Comparison of ENCODE assay signal across 8 cellular contexts in the genomic region with DNA sequence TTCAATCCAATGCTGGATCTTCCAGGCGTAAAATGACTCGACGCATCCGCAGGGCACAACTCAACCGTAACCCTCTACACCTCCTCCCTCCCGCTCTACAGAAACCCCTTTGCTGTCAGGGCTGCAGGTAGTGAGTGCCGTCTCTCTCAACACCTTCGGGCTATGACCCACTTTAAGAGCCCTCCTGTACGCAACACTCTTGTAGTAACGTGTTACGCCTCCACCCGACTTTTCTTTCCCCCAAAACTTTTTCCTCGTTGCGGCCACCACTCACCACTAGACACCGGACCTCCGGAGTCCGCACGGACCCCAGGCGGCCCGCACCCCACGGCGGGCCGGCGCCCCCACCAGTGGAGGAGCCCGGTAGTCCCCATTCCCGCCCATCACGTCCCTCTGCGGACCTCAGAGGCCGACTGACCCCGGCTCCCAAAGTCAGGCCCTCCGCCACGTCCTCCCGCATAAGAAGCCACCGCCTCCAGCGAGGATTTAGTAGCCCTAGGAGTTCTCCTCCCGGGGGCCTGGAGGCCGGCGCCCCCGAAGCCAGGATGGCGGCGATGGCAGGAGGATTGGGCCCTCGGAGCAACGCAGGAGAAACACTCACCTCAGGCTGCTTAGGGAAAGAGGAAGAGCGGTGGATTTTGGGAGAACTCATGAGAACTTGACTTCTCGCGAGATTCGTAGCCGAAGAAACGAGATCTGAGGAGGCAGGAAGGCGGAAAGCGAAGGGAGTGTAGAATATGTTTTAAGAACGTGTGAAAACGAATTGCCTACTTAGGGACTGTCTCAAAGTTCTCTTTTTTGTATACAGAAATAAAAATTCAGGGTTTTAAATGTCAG. TPM values are rescaled to one million over a fixed set of nuclear protein-coding genes. Genes with fewer than 3 reads are reported as not detected.
DNase-seq lines count a peak whose midpoint lies in the region; ATAC-seq and TF ChIP-seq lines count a peak whose summit lies in the region.

A gene (minus strand): TSS at position 609 of the 837 bp plus-strand sequence.

- peaks cover 42% of the 10 kb centered on the region for H3K4me1 Mint-ChIP-seq in activated naive CD8-positive, alpha-beta T cell (ENCODE audit: low read depth)
- H3K4me1 Mint-ChIP-seq in glutamatergic neuron (ENCODE audit: low read depth, unreplicated experiment), result peaks cover 22% of the 10 kb centered on the region

- H3K36me3 ChIP-seq in osteoblast (ENCODE audit: insufficient read depth, low read length), result peaks cover 42% of the 10 kb centered on the region
- peaks cover 12% of the 10 kb centered on the region for H3K36me3 ChIP-seq in thoracic aorta

- peaks cover 30% of the 10 kb centered on the region for H4K20me1 ChIP-seq in osteoblast (ENCODE audit: insufficient read depth, low read length)

- H3K27ac Mint-ChIP-seq in activated naive CD8-positive, alpha-beta T cell, result peak within 1 kb of the TSS; percentile 99
- H3K27ac Mint-ChIP-seq in glutamatergic neuron (ENCODE audit: unreplicated experiment), result peak within 1 kb of the TSS; percentile 91

- H3K9me3 ChIP-seq in osteoblast (ENCODE audit: low read depth, low read length) (no peaks in the 10 kb centered on the region), thoracic aorta (no peaks in the 10 kb centered on the region)

- H3K4me3 Mint-ChIP-seq in activated naive CD8-positive, alpha-beta T cell, result peak within 1 kb of the TSS; percentile 96
- peak within 1 kb of the TSS; percentile 95 for H3K4me3 Mint-ChIP-seq in glutamatergic neuron (ENCODE audit: unreplicated experiment)

- H3K36me3 Mint-ChIP-seq in activated naive CD8-positive, alpha-beta T cell, result peaks cover 28% of the 10 kb centered on the region
- no peaks in the 10 kb centered on the region for H3K36me3 Mint-ChIP-seq in glutamatergic neuron (ENCODE audit: unreplicated experiment)

- H3K9me3 Mint-ChIP-seq in activated naive CD8-positive, alpha-beta T cell (ENCODE audit: low read depth), result no peaks in the 10 kb centered on the region
- peaks cover 6% of the 10 kb centered on the region for H3K9me3 Mint-ChIP-seq in glutamatergic neuron (ENCODE audit: unreplicated experiment)

- peak within 1 kb of the TSS; percentile 94 for H3K27ac ChIP-seq in osteoblast (ENCODE audit: low read depth, low read length)
- peak within 1 kb of the TSS; percentile 90 to 94 for H3K27ac ChIP-seq in thoracic aorta

- DNase-seq in GF-D8 (lab: John Stamatoyannopoulos, UW), result peak; percentile 98
- peak; percentile 99 for DNase-seq in HFF-Myc (ENCODE audit: extremely low read depth, low read depth)
- peak; percentile 99 for DNase-seq in NCI-H1105 (lab: John Stamatoyannopoulos, UW)
- DNase-seq in SKM-1 treated with dmso at 0.1 percent for 144 hours (lab: John Stamatoyannopoulos, UW; ENCODE audit: unreplicated experiment), result peak; percentile 99
- peak; percentile 85 for DNase-seq in glutamatergic neuron
- peak; percentile 97 for DNase-seq in osteoblast (ENCODE audit: insufficient read length, low spot score, missing footprints)
- peak; percentile 91 for DNase-seq in thoracic aorta (ENCODE audit: low spot score)

- H2AFZ ChIP-seq in osteoblast (ENCODE audit: low read length), result peak within 1 kb of the TSS; percentile 63

- ATAC-seq in thoracic aorta (ENCODE audit: insufficient number of reproducible peaks, low FRiP score, low read depth), result peak; percentile 99

- peak within 1 kb of the TSS; percentile 97 for H3K4me2 ChIP-seq in osteoblast (ENCODE audit: insufficient read depth, low read length)

- H3K4me3 ChIP-seq in HFF-Myc (replicated peaks; ENCODE audit: low read depth, low read length) (peak within 1 kb of the TSS; percentile 98), osteoblast (ENCODE audit: insufficient read depth, low read length) (peak within 1 kb of the TSS; percentile 98), thoracic aorta (peak within 1 kb of the TSS; percentile 97)

- H3K27me3 Mint-ChIP-seq in activated naive CD8-positive, alpha-beta T cell, result no peaks in the 10 kb centered on the region
- peaks cover 2% of the 10 kb centered on the region for H3K27me3 Mint-ChIP-seq in glutamatergic neuron (ENCODE audit: unreplicated experiment)

- peaks cover 24% of the 10 kb centered on the region for H3K79me2 ChIP-seq in osteoblast (ENCODE audit: insufficient read depth, low read length)

- peaks cover 30% of the 10 kb centered on the region for H3K4me1 ChIP-seq in osteoblast (ENCODE audit: insufficient read depth, low read length)
- H3K4me1 ChIP-seq in thoracic aorta (ENCODE audit: control insufficient read depth in 1 of 2, low read depth in 2 of 2), result peaks cover 9 to 26% of the 10 kb centered on the region in 2 donors

- TF ChIP-seq CTCF in HFF-Myc (IDR thresholded peaks at IDR 0.05; ENCODE audit: low read depth, low read length, missing control alignments) (no peak), glutamatergic neuron (IDR thresholded peaks at IDR 0.05; ENCODE audit: partially characterized antibody, unreplicated experiment) (no peak), osteoblast (IDR thresholded peaks at IDR 0.05; ENCODE audit: extremely low read depth, low read depth, low read length) (no peak), thoracic aorta (IDR thresholded peaks at IDR 0.05) (no peak)

- H3K27me3 ChIP-seq in osteoblast (ENCODE audit: insufficient read depth, low read length), result no peaks in the 10 kb centered on the region
- no peaks in the 10 kb centered on the region for H3K27me3 ChIP-seq in thoracic aorta (replicated peaks; ENCODE audit: insufficient read depth)

RNA-seq across cellular contexts. Expression of the gene that starts here (rescaled TPM):
- total RNA-seq in glutamatergic neuron (ENCODE audit: unreplicated experiment) (990 TPM), osteoblast (1,315 and 1,434 TPM in 2 replicates), thoracic aorta (100 to 1,000 TPM; 702 to 858 TPM)

Comparison
In these comparisons a context has a peak if more than half of its experiments do, and no peak if none do; other contexts are left out.
1. Peak in every context shown above with its lines: DNase-seq, ATAC-seq, H3K4me3 ChIP-seq and H3K27ac ChIP-seq.